23 cellular contexts compared by ENCODE assay signal in the genomic region with DNA sequence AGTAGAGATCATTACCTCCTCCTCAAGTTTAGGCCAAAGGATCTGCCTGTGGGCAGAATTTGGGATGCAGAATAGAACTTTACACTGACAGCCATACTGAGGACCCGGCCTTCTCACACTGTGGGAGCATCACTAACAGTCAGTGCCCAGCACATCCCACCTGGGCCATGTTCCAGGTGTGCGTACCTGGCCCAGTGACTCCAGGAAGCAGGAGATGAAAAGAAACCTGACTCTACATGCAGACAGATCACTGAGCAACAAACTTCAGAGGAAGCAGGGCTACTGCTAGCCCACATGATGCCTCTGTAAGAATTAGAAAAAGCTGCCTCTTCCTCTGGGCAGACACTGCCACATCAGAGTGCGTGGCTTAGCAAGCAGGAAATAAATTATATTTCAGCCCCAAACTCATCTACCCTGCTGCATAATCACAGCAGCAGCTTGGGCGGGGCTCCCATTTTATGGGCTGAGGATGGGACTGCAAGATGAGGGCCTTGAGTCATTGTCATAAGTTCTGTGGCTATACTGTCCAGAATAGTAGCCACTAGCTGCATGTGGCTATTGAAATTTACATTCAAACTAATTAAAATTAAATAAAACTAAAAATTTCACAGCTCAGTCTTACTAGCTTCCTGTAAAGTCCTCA. TPM values are rescaled to one million over a fixed set of nuclear protein-coding genes. Genes with fewer than 3 reads are reported as not detected.
DNase-seq lines count a peak whose midpoint lies in the region; ATAC-seq and TF ChIP-seq lines count a peak whose summit lies in the region.
"Had no signal": no experiment of that assay in that cellular context is flagged by ENCODE, and none has a peak within 500 bp of the region (broad histone marks: within the 10 kb centered on the region; RNA-seq: fewer than 3 reads in every experiment).

No MANE protein-coding gene starts in this region.

- H3K36me3 ChIP-seq in GM23338 (ENCODE audit: insufficient read depth), result no peaks in the 10 kb centered on the region
- H3K36me3 ChIP-seq: left lung, neural progenitor cell had no signal

- ATAC-seq in GM23338, result no peak
- no peak for ATAC-seq in GM18502 (IDR thresholded peaks at IDR 0.05; ENCODE audit: poor library complexity, unreplicated experiment)
- ATAC-seq: left lung; stimulated activated effector memory CD8-positive, alpha-beta T cell treated with anti-CD3 and anti-CD28 coated beads, Interleukin-12 subunit alpha, Interleukin-12 subunit beta, amount 100 ng/mL, for 72 hours had no signal

- H4K20me1 ChIP-seq in GM23338 (replicated peaks; ENCODE audit: insufficient read depth), result no peaks in the 10 kb centered on the region

- H3K9me3 Mint-ChIP-seq in GM23338, result no peaks in the 10 kb centered on the region
- H3K9me3 Mint-ChIP-seq: activated B cell treated with CpG ODN at 0.5 μM for 24 hours; activated CD4-positive, alpha-beta memory T cell treated with anti-CD3 and anti-CD28 coated beads for 36 hours; dendritic cell treated with granulocyte-macrophage colony-stimulating factor and Interleukin-4, amounts not matched to agents 40 ng/mL and 50 ng/mL, for 4 days; neural progenitor cell; stimulated activated effector memory CD8-positive, alpha-beta T cell treated with anti-CD3 and anti-CD28 coated beads, Interleukin-12 subunit alpha, Interleukin-12 subunit beta, amount 100 ng/mL, for 72 hours had no signal

- H3K27ac ChIP-seq in GM23338 (ENCODE audit: low read depth), result no peak overlapping the region
- H3K27ac ChIP-seq: neural progenitor cell, SK-N-MC had no signal

- H3F3A ChIP-seq in GM23338 (replicated peaks; ENCODE audit: low read depth), result no peaks in the 10 kb centered on the region

- peak overlapping the region; percentile 28; the same call in 1 of the 2 replicates for H2AFZ ChIP-seq in GM23338
- H2AFZ ChIP-seq: neural progenitor cell had no signal

- no peak overlapping the region for H3K4me3 Mint-ChIP-seq in GM23338
- H3K4me3 Mint-ChIP-seq: activated B cell treated with CpG ODN at 0.5 μM for 24 hours; activated CD4-positive, alpha-beta memory T cell treated with anti-CD3 and anti-CD28 coated beads for 36 hours; dendritic cell treated with granulocyte-macrophage colony-stimulating factor and Interleukin-4, amounts not matched to agents 40 ng/mL and 50 ng/mL, for 4 days; immature natural killer cell; neural progenitor cell; stimulated activated effector memory CD8-positive, alpha-beta T cell treated with anti-CD3 and anti-CD28 coated beads, Interleukin-12 subunit alpha, Interleukin-12 subunit beta, amount 100 ng/mL, for 72 hours had no signal

- no peak overlapping the region for H3K27ac Mint-ChIP-seq in GM23338
- H3K27ac Mint-ChIP-seq: activated B cell treated with CpG ODN at 0.5 μM for 24 hours; activated CD4-positive, alpha-beta memory T cell treated with anti-CD3 and anti-CD28 coated beads for 36 hours; dendritic cell treated with granulocyte-macrophage colony-stimulating factor and Interleukin-4, amounts not matched to agents 40 ng/mL and 50 ng/mL, for 4 days; immature natural killer cell; neural progenitor cell; stimulated activated effector memory CD8-positive, alpha-beta T cell treated with anti-CD3 and anti-CD28 coated beads, Interleukin-12 subunit alpha, Interleukin-12 subunit beta, amount 100 ng/mL, for 72 hours had no signal

- H3K79me2 ChIP-seq in GM23338 (replicated peaks; ENCODE audit: insufficient read depth), result no peaks in the 10 kb centered on the region

- H3K27me3 Mint-ChIP-seq in GM23338 (ENCODE audit: insufficient read depth, low read depth, poor library complexity), result no peaks in the 10 kb centered on the region
- H3K27me3 Mint-ChIP-seq: activated B cell treated with CpG ODN at 0.5 μM for 24 hours; dendritic cell treated with granulocyte-macrophage colony-stimulating factor and Interleukin-4, amounts not matched to agents 40 ng/mL and 50 ng/mL, for 4 days had no signal

- 41 to 57% methylated on average over 4 of the region's 4 CpGs for WGBS in lower leg skin, 2 donors

- intact Hi-C loops in lower leg skin (cut with DNase I; ENCODE audit: low total_unique reads) (no loop called here), head of caudate nucleus (cut with DNase I) (no loop called here)

- TF ChIP-seq POLR2A in lower leg skin (IDR thresholded peaks at IDR 0.05), result no peak

- no peaks in the 10 kb centered on the region for H3K27me3 ChIP-seq in GM23338 (ENCODE audit: insufficient read depth)
- H3K27me3 ChIP-seq: left lung, neural progenitor cell had no signal

- H3K4me1 ChIP-seq in GM23338 (ENCODE audit: insufficient read depth), result peaks cover 6% of the 10 kb centered on the region

- DNase-seq in AG20443 (ENCODE audit: low spot score) (peak; percentile 25), GM23338 (ENCODE audit: low spot score) (no peak), SW480 (ENCODE audit: low spot score) (peak; percentile 16), lower leg skin (ENCODE audit: low spot score in 2 of 2) (peak; percentile 61 to 80), GDM1 (lab: John Stamatoyannopoulos, UW) (no peak), head of caudate nucleus (no peak)
- no peak for DNase-seq in activated naive CD4-positive, alpha-beta T cell treated with anti-CD3 and anti-CD28 coated beads, Interleukin-2, amount 50 U/mL, for 16 hours
- DNase-seq: activated B cell treated with CpG ODN at 0.5 μM for 24 hours; activated CD4-positive, alpha-beta memory T cell treated with anti-CD3 and anti-CD28 coated beads for 36 hours; activated gamma-delta T cell; activated T-cell treated with anti-CD3 and anti-CD28 coated beads for 4 hours; foreskin fibroblast; immature natural killer cell; left lung; NCI-H1092; NCI-H1930; NCI-H446 treated with DMSO at 0.1 percent for 48 hours; stimulated activated CD4-positive, alpha-beta T cell treated with anti-CD3 and anti-CD28 coated beads, Interleukin-2, amount 100 ng/mL, for 24 hours had no signal

- peaks cover 6% of the 10 kb centered on the region for H3K4me1 Mint-ChIP-seq in GM23338

- no peaks in the 10 kb centered on the region for H3K9me2 ChIP-seq in GM23338 (ENCODE audit: insufficient read depth)

- TF ChIP-seq CTCF in GM23338 (conservative IDR thresholded peaks at IDR 0.05; ENCODE audit: low read depth in 2 of 2) (no peak), lower leg skin (IDR thresholded peaks at IDR 0.05) (no peak)

- H3K36me3 Mint-ChIP-seq in GM23338 (ENCODE audit: low read depth), result no peaks in the 10 kb centered on the region
- H3K36me3 Mint-ChIP-seq: activated CD4-positive, alpha-beta memory T cell treated with anti-CD3 and anti-CD28 coated beads for 36 hours; neural progenitor cell had no signal

- no peak overlapping the region for H3K4me2 ChIP-seq in GM23338
- H3K4me2 ChIP-seq: neural progenitor cell had no signal

- no peak overlapping the region for H3K4me3 ChIP-seq in GM23338
- H3K4me3 ChIP-seq in lower leg skin (ENCODE audit: low read depth, poor library complexity, severe bottlenecking), result no peak overlapping the region
- H3K4me3 ChIP-seq: left lung, neural progenitor cell, SK-N-MC had no signal

TF ChIP-seq in GM23338, 12 proteins besides CTCF, POLR2A, EP300 and RAD21:
- TF ChIP-seq ZNF331 (CRISPR knock-in tag; IDR thresholded peaks at IDR 0.05; ENCODE audit: low read depth), result no peak
- TF ChIP-seq, protein P1, sequence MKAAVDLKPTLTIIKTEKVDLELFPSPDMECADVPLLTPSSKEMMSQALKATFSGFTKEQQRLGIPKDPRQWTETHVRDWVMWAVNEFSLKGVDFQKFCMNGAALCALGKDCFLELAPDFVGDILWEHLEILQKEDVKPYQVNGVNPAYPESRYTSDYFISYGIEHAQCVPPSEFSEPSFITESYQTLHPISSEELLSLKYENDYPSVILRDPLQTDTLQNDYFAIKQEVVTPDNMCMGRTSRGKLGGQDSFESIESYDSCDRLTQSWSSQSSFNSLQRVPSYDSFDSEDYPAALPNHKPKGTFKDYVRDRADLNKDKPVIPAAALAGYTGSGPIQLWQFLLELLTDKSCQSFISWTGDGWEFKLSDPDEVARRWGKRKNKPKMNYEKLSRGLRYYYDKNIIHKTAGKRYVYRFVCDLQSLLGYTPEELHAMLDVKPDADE (IDR thresholded peaks at IDR 0.05), result no peak
- TF ChIP-seq NANOG (IDR thresholded peaks at IDR 0.05; ENCODE audit: borderline replicate concordance), result no peak
- TF ChIP-seq EZH2phosphoT487 (IDR thresholded peaks at IDR 0.05; ENCODE audit: unreplicated experiment), result no peak
- no peak for TF ChIP-seq STAT1 (IDR thresholded peaks at IDR 0.05; ENCODE audit: unreplicated experiment)

RNA-seq across cellular contexts. Expression of gene LMO2, which starts 6.0 kb away (rescaled TPM):
- 3.1 and 3.9 TPM in 2 replicates for total RNA-seq in GM23338 (2014; rRNA removed; shearing (Covaris generic))
- polyA plus RNA-seq in GM23338 (2016; fragmentation: Nextera tagmentation; extraction: Ambion mirVana), result 1.4 and 2.7 TPM in 2 replicates
- 10 to 100 TPM in 2 of 4 donors, 1 to 10 TPM in 2; 2.2 to 15.6 (median 9.8) TPM for total RNA-seq in lower leg skin
- total RNA-seq: activated CD4-positive, alpha-beta memory T cell treated with anti-CD3 and anti-CD28 coated beads for 36 hours had no signal

Comparison
In these comparisons a context has a peak if more than half of its experiments do, and no peak if none do; other contexts are left out.
1. DNase-seq: peak in AG20443 (single experiment), SW480 (single experiment) and lower leg skin (2 of 2); none in GM23338 (single experiment), activated naive CD4-positive, alpha-beta T cell treated with anti-CD3 and anti-CD28 coated beads, Interleukin-2, amount 50 U/mL, for 16 hours (single experiment), GDM1 (single experiment) and head of caudate nucleus (0 of 42).